Comparison of ENCODE assay signal across 2 cellular contexts in genomic region chr11:61966673-61967176, GRCh38.
TF ChIP-seq lines count a peak whose summit lies in the region.

No MANE protein-coding gene starts in this region.

TF ChIP-seq in SK-N-SH, 30 proteins besides CTCF, POLR2A, EP300 and RAD21 (continued from another document):
- TF ChIP-seq ZBTB33 (IDR thresholded peaks at IDR 0.05; ENCODE audit: borderline replicate concordance, low read depth) (no peak), FOXM1 (IDR thresholded peaks at IDR 0.05; ENCODE audit: low read depth) (no peak), TCF12 (IDR thresholded peaks at IDR 0.05) (no peak), TEAD4 (IDR thresholded peaks at IDR 0.05; ENCODE audit: borderline replicate concordance, insufficient read depth) (no peak), RXRA (IDR thresholded peaks at IDR 0.05; ENCODE audit: borderline replicate concordance, low read depth) (no peak), GABPA (IDR thresholded peaks at IDR 0.05; ENCODE audit: low read depth) (no peak), USF1 (IDR thresholded peaks at IDR 0.05; ENCODE audit: borderline replicate concordance, low read depth) (no peak), ELF1 (IDR thresholded peaks at IDR 0.05) (no peak)

TF ChIP-seq in SK-N-SH treated with all-trans-retinoic acid at 6 μM for 48 hours, 23 proteins besides CTCF, POLR2A, EP300 and RAD21 (continued from another document):
- TF ChIP-seq TSHZ2 (CRISPR knock-in tag; IDR thresholded peaks at IDR 0.05) (no peak), ARNTL (CRISPR knock-in tag; IDR thresholded peaks at IDR 0.05; ENCODE audit: borderline replicate concordance, low read depth) (no peak), ZNF70 (CRISPR knock-in tag; IDR thresholded peaks at IDR 0.05) (no peak)
